ENCODE assay signal across 1 cellular context in genomic region chr1:35558374-35559316, GRCh38.
A peak's percentile ranks its signal among the peaks of the same experiment; 100 is the strongest.
TF ChIP-seq lines count a peak whose summit lies in the region.

No MANE protein-coding gene starts in this region.

TF ChIP-seq in IMR-90, 13 proteins besides CTCF, POLR2A, EP300 and RAD21:
- TF ChIP-seq MAZ (IDR thresholded peaks at IDR 0.05; ENCODE audit: borderline replicate concordance, low read depth, low read length), result peak; percentile 23; the same call in 1 of the 2 replicates
- TF ChIP-seq MXI1 (IDR thresholded peaks at IDR 0.05; ENCODE audit: borderline replicate concordance, low read depth, low read length), result no peak
